Comparison of ENCODE assay signal across 1 cellular context in the genomic region with DNA sequence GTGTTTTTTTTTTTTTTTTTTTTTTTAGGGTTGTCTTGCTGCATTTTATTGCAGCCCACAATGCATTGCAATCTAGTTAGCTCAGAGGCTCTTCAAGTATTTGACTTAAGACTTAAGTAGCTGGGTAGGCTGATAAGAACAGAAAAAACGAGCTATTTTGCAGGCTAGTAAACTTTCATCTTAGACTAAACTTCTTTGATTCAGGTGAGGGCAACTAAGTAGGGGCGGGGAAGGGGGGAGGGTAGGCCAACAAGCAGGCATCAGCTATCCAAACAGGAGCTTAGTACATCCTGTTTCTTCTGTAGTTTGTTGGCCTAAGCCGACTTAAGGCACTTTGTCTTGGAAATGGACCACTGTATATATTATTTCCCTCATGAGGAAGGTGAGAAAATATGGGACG.
TF ChIP-seq lines count a peak whose summit lies in the region.

No MANE protein-coding gene starts in this region.

TF ChIP-seq in K562, 482 proteins besides CTCF, POLR2A, EP300 and RAD21:
- no peak for TF ChIP-seq ZNF121 (CRISPR knock-in tag; conservative IDR thresholded peaks at IDR 0.05)
- TF ChIP-seq LEF1 (IDR thresholded peaks at IDR 0.05), result no peak
- TF ChIP-seq, protein P1, sequence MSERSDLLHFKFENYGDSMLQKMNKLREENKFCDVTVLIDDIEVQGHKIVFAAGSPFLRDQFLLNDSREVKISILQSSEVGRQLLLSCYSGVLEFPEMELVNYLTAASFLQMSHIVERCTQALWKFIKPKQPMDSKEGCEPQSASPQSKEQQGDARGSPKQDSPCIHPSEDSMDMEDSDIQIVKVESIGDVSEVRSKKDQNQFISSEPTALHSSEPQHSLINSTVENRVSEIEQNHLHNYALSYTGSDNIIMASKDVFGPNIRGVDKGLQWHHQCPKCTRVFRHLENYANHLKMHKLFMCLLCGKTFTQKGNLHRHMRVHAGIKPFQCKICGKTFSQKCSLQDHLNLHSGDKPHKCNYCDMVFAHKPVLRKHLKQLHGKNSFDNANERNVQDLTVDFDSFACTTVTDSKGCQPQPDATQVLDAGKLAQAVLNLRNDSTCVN (CRISPR knock-in tag; IDR thresholded peaks at IDR 0.05), result no peak
- no peak for TF ChIP-seq TCF7L2 (IDR thresholded peaks at IDR 0.05; ENCODE audit: low read depth, low read length)
- TF ChIP-seq ZNF12 (CRISPR knock-in tag; IDR thresholded peaks at IDR 0.05), result no peak
- TF ChIP-seq, protein P2, sequence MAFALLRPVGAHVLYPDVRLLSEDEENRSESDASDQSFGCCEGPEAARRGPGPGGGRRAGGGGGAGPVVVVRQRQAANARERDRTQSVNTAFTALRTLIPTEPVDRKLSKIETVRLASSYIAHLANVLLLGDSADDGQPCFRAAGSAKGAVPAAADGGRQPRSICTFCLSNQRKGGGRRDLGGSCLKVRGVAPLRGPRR (CRISPR knock-in tag; IDR thresholded peaks at IDR 0.05), result no peak
- TF ChIP-seq SIN3A (IDR thresholded peaks at IDR 0.05; ENCODE audit: borderline replicate concordance in 2 of 2, control insufficient read depth in 1 of 2, low read depth in 2 of 2, low read length in 2 of 2), result no peak
- TF ChIP-seq, protein P3, sequence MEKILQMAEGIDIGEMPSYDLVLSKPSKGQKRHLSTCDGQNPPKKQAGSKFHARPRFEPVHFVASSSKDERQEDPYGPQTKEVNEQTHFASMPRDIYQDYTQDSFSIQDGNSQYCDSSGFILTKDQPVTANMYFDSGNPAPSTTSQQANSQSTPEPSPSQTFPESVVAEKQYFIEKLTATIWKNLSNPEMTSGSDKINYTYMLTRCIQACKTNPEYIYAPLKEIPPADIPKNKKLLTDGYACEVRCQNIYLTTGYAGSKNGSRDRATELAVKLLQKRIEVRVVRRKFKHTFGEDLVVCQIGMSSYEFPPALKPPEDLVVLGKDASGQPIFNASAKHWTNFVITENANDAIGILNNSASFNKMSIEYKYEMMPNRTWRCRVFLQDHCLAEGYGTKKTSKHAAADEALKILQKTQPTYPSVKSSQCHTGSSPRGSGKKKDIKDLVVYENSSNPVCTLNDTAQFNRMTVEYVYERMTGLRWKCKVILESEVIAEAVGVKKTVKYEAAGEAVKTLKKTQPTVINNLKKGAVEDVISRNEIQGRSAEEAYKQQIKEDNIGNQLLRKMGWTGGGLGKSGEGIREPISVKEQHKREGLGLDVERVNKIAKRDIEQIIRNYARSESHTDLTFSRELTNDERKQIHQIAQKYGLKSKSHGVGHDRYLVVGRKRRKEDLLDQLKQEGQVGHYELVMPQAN (IDR thresholded peaks at IDR 0.05; ENCODE audit: borderline replicate concordance), result no peak
- TF ChIP-seq, protein P4, sequence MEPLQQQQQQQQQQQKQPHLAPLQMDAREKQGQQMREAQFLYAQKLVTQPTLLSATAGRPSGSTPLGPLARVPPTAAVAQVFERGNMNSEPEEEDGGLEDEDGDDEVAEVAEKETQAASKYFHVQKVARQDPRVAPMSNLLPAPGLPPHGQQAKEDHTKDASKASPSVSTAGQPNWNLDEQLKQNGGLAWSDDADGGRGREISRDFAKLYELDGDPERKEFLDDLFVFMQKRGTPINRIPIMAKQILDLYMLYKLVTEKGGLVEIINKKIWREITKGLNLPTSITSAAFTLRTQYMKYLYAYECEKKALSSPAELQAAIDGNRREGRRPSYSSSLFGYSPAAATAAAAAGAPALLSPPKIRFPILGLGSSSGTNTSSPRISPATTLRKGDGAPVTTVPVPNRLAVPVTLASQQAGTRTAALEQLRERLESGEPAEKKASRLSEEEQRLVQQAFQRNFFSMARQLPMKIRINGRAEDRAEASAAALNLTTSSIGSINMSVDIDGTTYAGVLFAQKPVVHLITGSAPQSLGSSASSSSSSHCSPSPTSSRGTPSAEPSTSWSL (CRISPR knock-in tag; IDR thresholded peaks at IDR 0.05; ENCODE audit: borderline replicate concordance), result no peak
- TF ChIP-seq NCOR1 (IDR thresholded peaks at IDR 0.05), result no peak
- no peak for TF ChIP-seq XRCC5 (IDR thresholded peaks at IDR 0.05; ENCODE audit: low read depth, low read length)
- TF ChIP-seq TARDBP (IDR thresholded peaks at IDR 0.05), result no peak
- TF ChIP-seq DPF2 (IDR thresholded peaks at IDR 0.05), result no peak
- TF ChIP-seq, protein P5, sequence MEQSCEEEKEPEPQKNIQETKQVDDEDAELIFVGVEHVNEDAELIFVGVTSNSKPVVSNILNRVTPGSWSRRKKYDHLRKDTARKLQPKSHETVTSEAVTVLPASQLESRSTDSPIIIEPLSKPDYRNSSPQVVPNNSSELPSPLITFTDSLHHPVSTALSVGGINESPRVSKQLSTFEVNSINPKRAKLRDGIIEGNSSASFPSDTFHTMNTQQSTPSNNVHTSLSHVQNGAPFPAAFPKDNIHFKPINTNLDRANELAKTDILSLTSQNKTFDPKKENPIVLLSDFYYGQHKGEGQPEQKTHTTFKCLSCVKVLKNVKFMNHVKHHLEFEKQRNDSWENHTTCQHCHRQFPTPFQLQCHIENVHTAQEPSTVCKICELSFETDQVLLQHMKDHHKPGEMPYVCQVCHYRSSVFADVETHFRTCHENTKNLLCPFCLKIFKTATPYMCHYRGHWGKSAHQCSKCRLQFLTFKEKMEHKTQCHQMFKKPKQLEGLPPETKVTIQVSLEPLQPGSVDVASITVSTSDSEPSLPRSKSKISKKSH (CRISPR knock-in tag; IDR thresholded peaks at IDR 0.05), result no peak
- no peak for TF ChIP-seq GABPA (tag; conservative IDR thresholded peaks at IDR 0.05; ENCODE audit: low read depth)
- no peak for TF ChIP-seq RNF2 (IDR thresholded peaks at IDR 0.05)
- TF ChIP-seq ZNF133 (CRISPR knock-in tag; IDR thresholded peaks at IDR 0.05), result no peak
- TF ChIP-seq, protein P6, sequence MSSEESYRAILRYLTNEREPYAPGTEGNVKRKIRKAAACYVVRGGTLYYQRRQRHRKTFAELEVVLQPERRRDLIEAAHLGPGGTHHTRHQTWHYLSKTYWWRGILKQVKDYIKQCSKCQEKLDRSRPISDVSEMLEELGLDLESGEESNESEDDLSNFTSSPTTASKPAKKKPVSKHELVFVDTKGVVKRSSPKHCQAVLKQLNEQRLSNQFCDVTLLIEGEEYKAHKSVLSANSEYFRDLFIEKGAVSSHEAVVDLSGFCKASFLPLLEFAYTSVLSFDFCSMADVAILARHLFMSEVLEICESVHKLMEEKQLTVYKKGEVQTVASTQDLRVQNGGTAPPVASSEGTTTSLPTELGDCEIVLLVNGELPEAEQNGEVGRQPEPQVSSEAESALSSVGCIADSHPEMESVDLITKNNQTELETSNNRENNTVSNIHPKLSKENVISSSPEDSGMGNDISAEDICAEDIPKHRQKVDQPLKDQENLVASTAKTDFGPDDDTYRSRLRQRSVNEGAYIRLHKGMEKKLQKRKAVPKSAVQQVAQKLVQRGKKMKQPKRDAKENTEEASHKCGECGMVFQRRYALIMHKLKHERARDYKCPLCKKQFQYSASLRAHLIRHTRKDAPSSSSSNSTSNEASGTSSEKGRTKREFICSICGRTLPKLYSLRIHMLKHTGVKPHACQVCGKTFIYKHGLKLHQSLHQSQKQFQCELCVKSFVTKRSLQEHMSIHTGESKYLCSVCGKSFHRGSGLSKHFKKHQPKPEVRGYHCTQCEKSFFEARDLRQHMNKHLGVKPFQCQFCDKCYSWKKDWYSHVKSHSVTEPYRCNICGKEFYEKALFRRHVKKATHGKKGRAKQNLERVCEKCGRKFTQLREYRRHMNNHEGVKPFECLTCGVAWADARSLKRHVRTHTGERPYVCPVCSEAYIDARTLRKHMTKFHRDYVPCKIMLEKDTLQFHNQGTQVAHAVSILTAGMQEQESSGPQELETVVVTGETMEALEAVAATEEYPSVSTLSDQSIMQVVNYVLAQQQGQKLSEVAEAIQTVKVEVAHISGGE (CRISPR knock-in tag; IDR thresholded peaks at IDR 0.05), result no peak
- no peak for TF ChIP-seq NFXL1 (CRISPR knock-in tag; IDR thresholded peaks at IDR 0.05)
